Comparison of ENCODE assay signal across 12 cellular contexts in genomic region chr10:62618576-62619408, GRCh38.
DNase-seq lines count a peak whose midpoint lies in the region; ATAC-seq, FAIRE-seq and TF ChIP-seq lines count a peak whose summit lies in the region.
"Had no signal": no experiment of that assay in that cellular context is flagged by ENCODE, and none has a peak within 500 bp of the region (broad histone marks: within the 10 kb centered on the region; RNA-seq: fewer than 3 reads in every experiment).

No MANE protein-coding gene starts in this region.

- TF ChIP-seq POLR2A in right lobe of liver (IDR thresholded peaks at IDR 0.05), result no peak
- no peak for TF ChIP-seq POLR2A in HepG2 (IDR thresholded peaks at IDR 0.05; ENCODE audit: insufficient read depth in 1 of 2, low read depth in 2 of 2, low read length in 2 of 2)

- H3K9me3 ChIP-seq in right lobe of liver (no peaks in the 10 kb centered on the region), HepG2 (ENCODE audit: low read length) (no peaks in the 10 kb centered on the region), fibroblast of lung (ENCODE audit: control insufficient read depth, insufficient read depth, low read depth, low read length) (no peaks in the 10 kb centered on the region), upper lobe of right lung (no peaks in the 10 kb centered on the region)

- H3K4me2 ChIP-seq in HepG2 (ENCODE audit: low read depth, low read length) (no peak overlapping the region), fibroblast of lung (ENCODE audit: extremely low read depth, insufficient read depth, low read length) (no peak overlapping the region)

- H4K20me1 ChIP-seq in HepG2 (ENCODE audit: insufficient read depth, low read length) (no peaks in the 10 kb centered on the region), fibroblast of lung (ENCODE audit: control insufficient read depth, extremely low read depth, insufficient read depth, low read length) (no peaks in the 10 kb centered on the region)

- H3K27ac ChIP-seq in right lobe of liver (no peak overlapping the region), HepG2 (ENCODE audit: extremely low read length, insufficient read depth, low read length) (no peak overlapping the region), fibroblast of lung (ENCODE audit: insufficient read depth, low read length) (no peak overlapping the region), upper lobe of right lung (peak overlapping the region; percentile 40)
- H3K27ac ChIP-seq: C4-2B, parathyroid adenoma had no signal

- H3K27me3 ChIP-seq in right lobe of liver (no peaks in the 10 kb centered on the region), HepG2 (ENCODE audit: control insufficient read depth in 1 of 2, insufficient read depth in 2 of 2, low read length in 2 of 2) (peaks cover 0 to 1% of the 10 kb centered on the region in 2 experiments; a peak in 1 of 5 replicates), fibroblast of lung (ENCODE audit: control insufficient read depth, insufficient read depth, low read length) (no peaks in the 10 kb centered on the region), upper lobe of right lung (no peaks in the 10 kb centered on the region)

- TF ChIP-seq RAD21 in HepG2 (CRISPR knock-in tag; IDR thresholded peaks at IDR 0.05), result no peak

- H3K4me3 ChIP-seq in right lobe of liver (no peak overlapping the region), HepG2 (replicated peaks in 1 of 3; ENCODE audit: insufficient read depth in 1 of 3, low read depth in 2 of 3, low read length in 3 of 3) (no peak overlapping the region), fibroblast of lung (replicated peaks in 1 of 4; ENCODE audit: control extremely low read depth in 1 of 4, insufficient read depth in 1 of 4, low read depth in 3 of 4, low read length in 4 of 4) (no peak overlapping the region), upper lobe of right lung (no peak overlapping the region)

- WGBS in right lobe of liver (ENCODE audit: insufficient coverage, low coverage, low lambda C conversion rate, missing lambda C conversion rate), result 57% methylated on average over 6 of the region's 7 CpGs
- 33% methylated on average over 4 of the region's 7 CpGs for WGBS in HepG2 (ENCODE audit: low lambda C conversion rate)

- TF ChIP-seq EP300 in HepG2 (IDR thresholded peaks at IDR 0.05; ENCODE audit: low read depth in 2 of 2, low read length in 2 of 2) (no peak), HepG2 (CRISPR knock-in tag; IDR thresholded peaks at IDR 0.05; ENCODE audit: borderline replicate concordance) (no peak)

- CTCF ChIA-PET in HepG2 (lab: Yijun Ruan, JAX; ENCODE audit: low intra/inter-chr PET ratio, low total read pairs), result no interaction called here

- intact Hi-C loops in right lobe of liver (cut with DNase I) (no loop called here), HepG2 (cut with micrococcal nuclease; ENCODE audit: unreplicated experiment) (no loop called here), upper lobe of right lung (cut with DNase I) (no loop called here)

- BruUV-seq in HepG2 (replicated peaks; lab: Mats Ljungman, UMichigan), result no TSS peak

- in situ Hi-C loops in HepG2 (cut with HindIII; ENCODE audit: extremely low pct_ligation_motif_present, low pct_unique_long_range_greater_than_20kb), result no loop called here

- H2AFZ ChIP-seq in HepG2 (ENCODE audit: low read length) (no peak overlapping the region), fibroblast of lung (ENCODE audit: low read length) (no peak overlapping the region)
- H2AFZ ChIP-seq: parathyroid adenoma had no signal

- H3K79me2 ChIP-seq in HepG2 (ENCODE audit: insufficient read depth, low read length) (no peaks in the 10 kb centered on the region), fibroblast of lung (ENCODE audit: control insufficient read depth, insufficient read depth, low read length) (no peaks in the 10 kb centered on the region)
- H3K79me2 ChIP-seq: parathyroid adenoma had no signal

- H3K4me1 ChIP-seq in right lobe of liver, result no peaks in the 10 kb centered on the region
- H3K4me1 ChIP-seq in HepG2 (ENCODE audit: insufficient read depth, low read length), result no peaks in the 10 kb centered on the region
- H3K4me1 ChIP-seq in fibroblast of lung (ENCODE audit: control insufficient read depth, extremely low read depth, insufficient read depth, low read length), result peaks cover 5% of the 10 kb centered on the region
- H3K4me1 ChIP-seq in upper lobe of right lung, result peaks cover 11% of the 10 kb centered on the region
- H3K4me1 ChIP-seq: parathyroid adenoma had no signal

- peak; percentile 31 to 62 (median 46) for ATAC-seq in right lobe of liver
- ATAC-seq in HepG2, result no peak
- peak; percentile 70 for ATAC-seq in upper lobe of right lung
- ATAC-seq in GM18873 (IDR thresholded peaks at IDR 0.05; ENCODE audit: low FRiP score, unreplicated experiment), result no peak

- no peak for FAIRE-seq in HepG2 (lab: Jason Lieb, UNC)
- peak; percentile 46 for FAIRE-seq in HTR-8/SVneo (lab: Jason Lieb, UNC)
- FAIRE-seq: TTC549 had no signal

- POLR2A ChIA-PET in HepG2 (lab: Yijun Ruan, JAX), result no interaction called here

- H3K36me3 ChIP-seq in right lobe of liver, result no peaks in the 10 kb centered on the region
- no peaks in the 10 kb centered on the region for H3K36me3 ChIP-seq in HepG2 (replicated peaks in 1 of 2; ENCODE audit: control insufficient read depth in 1 of 2, insufficient read depth in 2 of 2, low read length in 2 of 2)
- no peaks in the 10 kb centered on the region for H3K36me3 ChIP-seq in fibroblast of lung (ENCODE audit: control insufficient read depth, insufficient read depth, low read length)
- no peaks in the 10 kb centered on the region for H3K36me3 ChIP-seq in upper lobe of right lung

- no peak for DNase-seq in right lobe of liver
- DNase-seq in HepG2 (ENCODE audit: low spot score), result no peak
- DNase-seq in HTR-8/SVneo (ENCODE audit: insufficient read length, low spot score), result peak; percentile 45
- DNase-seq in fibroblast of lung (ENCODE audit: low read depth in 2 of 2), result peak; percentile 88 to 92
- no peak for DNase-seq in upper lobe of right lung
- no peak for DNase-seq in dermis blood vessel endothelial cell
- no peak for DNase-seq in C1 segment of cervical spinal cord (lab: John Stamatoyannopoulos, UW)
- DNase-seq: effector CD8-positive, alpha-beta T cell had no signal

- H3K9ac ChIP-seq in HepG2 (ENCODE audit: insufficient read depth, low read depth, low read length), result no peak overlapping the region
- no peak overlapping the region for H3K9ac ChIP-seq in fibroblast of lung (ENCODE audit: insufficient read depth, low read length)
- H3K9ac ChIP-seq: parathyroid adenoma had no signal

- no peak for TF ChIP-seq CTCF in right lobe of liver (IDR thresholded peaks at IDR 0.05)
- TF ChIP-seq CTCF in HepG2 (CRISPR knock-in tag; IDR thresholded peaks at IDR 0.05), result no peak
- no peak for TF ChIP-seq CTCF in fibroblast of lung (conservative IDR thresholded peaks at IDR 0.05 in 1 of 2, IDR thresholded peaks at IDR 0.05 in 1 of 2; ENCODE audit: low read depth in 1 of 2, low read length in 2 of 2)
- TF ChIP-seq CTCF in upper lobe of right lung (IDR thresholded peaks at IDR 0.05), result no peak

TF ChIP-seq in HepG2, 621 proteins besides CTCF, POLR2A, EP300 and RAD21 (continues in another document):
- TF ChIP-seq RBFOX2 (IDR thresholded peaks at IDR 0.05; ENCODE audit: low read depth, low read length) (no peak), RFXAP (CRISPR knock-in tag; IDR thresholded peaks at IDR 0.05; ENCODE audit: borderline replicate concordance) (no peak), FOXP1 (IDR thresholded peaks at IDR 0.05) (no peak), FOXP1 (CRISPR knock-in tag; IDR thresholded peaks at IDR 0.05) (no peak), CREBL2 (CRISPR knock-in tag; IDR thresholded peaks at IDR 0.05; ENCODE audit: borderline replicate concordance) (no peak), TRAFD1 (CRISPR knock-in tag; IDR thresholded peaks at IDR 0.05; ENCODE audit: borderline replicate concordance) (no peak), GFI1 (CRISPR knock-in tag; IDR thresholded peaks at IDR 0.05; ENCODE audit: borderline replicate concordance) (no peak), RNF2 (conservative IDR thresholded peaks at IDR 0.05; ENCODE audit: low read depth) (no peak), ZFP36 (IDR thresholded peaks at IDR 0.05; ENCODE audit: borderline replicate concordance, low read depth, low read length, partially characterized antibody) (no peak), ZBTB46 (CRISPR knock-in tag; IDR thresholded peaks at IDR 0.05; ENCODE audit: borderline replicate concordance) (no peak), NR2F2 (IDR thresholded peaks at IDR 0.05; ENCODE audit: borderline replicate concordance, low read depth) (no peak)

Comparison
In these comparisons a context has a peak if more than half of its experiments do, and no peak if none do; other contexts are left out.
1. ATAC-seq: peak in right lobe of liver (4 of 4) and upper lobe of right lung (single experiment); none in HepG2 (single experiment) and GM18873 (single experiment).
2. DNase-seq: peak in HTR-8/SVneo (single experiment) and fibroblast of lung (2 of 2); none in right lobe of liver (0 of 3), HepG2 (single experiment), upper lobe of right lung (single experiment), dermis blood vessel endothelial cell (single experiment) and C1 segment of cervical spinal cord (0 of 14).